Comparison of ENCODE assay signal across 2 cellular contexts in the genomic region with DNA sequence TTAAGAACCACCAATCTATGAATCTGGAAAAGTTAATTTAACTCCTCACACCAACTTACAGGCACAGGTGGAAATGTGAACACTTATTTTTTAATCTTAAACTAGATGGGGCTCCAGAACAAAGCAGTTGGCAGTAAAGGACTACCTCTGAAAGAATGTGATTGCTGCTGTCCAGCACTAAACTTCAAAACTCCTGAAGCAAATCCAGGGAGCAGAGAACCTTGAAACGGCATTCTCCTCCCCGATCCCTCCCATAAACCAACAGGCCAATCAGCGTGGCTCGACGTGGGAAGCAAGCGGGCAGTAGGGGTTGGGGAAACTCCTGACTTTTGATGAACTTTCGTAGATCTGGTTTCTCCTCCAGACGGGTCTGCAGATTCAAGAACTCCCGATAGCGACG.
TF ChIP-seq lines count a peak whose summit lies in the region.

No MANE protein-coding gene starts in this region.

TF ChIP-seq in GM23338, 12 proteins besides CTCF, POLR2A, EP300 and RAD21 (continued from another document):
- no peak for TF ChIP-seq ZNF462 (CRISPR knock-in tag; IDR thresholded peaks at IDR 0.05)
TF ChIP-seq in GM23338: peak in this region for 0.

TF ChIP-seq in IMR-90, 13 proteins besides CTCF, POLR2A, EP300 and RAD21 (continued from another document):
- TF ChIP-seq CEBPB (IDR thresholded peaks at IDR 0.05; ENCODE audit: low read depth, low read length) (no peak), MXI1 (IDR thresholded peaks at IDR 0.05; ENCODE audit: borderline replicate concordance, low read depth, low read length) (no peak), BHLHE40 (IDR thresholded peaks at IDR 0.05; ENCODE audit: low read depth, low read length) (no peak), NFE2L2 (IDR thresholded peaks at IDR 0.05; ENCODE audit: low read depth, low read length) (no peak), RCOR1 (IDR thresholded peaks at IDR 0.05; ENCODE audit: insufficient replicate concordance, low read length) (no peak)
- TF ChIP-seq, protein P1, sequence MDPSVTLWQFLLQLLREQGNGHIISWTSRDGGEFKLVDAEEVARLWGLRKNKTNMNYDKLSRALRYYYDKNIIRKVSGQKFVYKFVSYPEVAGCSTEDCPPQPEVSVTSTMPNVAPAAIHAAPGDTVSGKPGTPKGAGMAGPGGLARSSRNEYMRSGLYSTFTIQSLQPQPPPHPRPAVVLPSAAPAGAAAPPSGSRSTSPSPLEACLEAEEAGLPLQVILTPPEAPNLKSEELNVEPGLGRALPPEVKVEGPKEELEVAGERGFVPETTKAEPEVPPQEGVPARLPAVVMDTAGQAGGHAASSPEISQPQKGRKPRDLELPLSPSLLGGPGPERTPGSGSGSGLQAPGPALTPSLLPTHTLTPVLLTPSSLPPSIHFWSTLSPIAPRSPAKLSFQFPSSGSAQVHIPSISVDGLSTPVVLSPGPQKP (IDR thresholded peaks at IDR 0.05; ENCODE audit: borderline replicate concordance, low read depth, low read length) = no peak
